Comparison of ENCODE assay signal across 15 cellular contexts in the genomic region with DNA sequence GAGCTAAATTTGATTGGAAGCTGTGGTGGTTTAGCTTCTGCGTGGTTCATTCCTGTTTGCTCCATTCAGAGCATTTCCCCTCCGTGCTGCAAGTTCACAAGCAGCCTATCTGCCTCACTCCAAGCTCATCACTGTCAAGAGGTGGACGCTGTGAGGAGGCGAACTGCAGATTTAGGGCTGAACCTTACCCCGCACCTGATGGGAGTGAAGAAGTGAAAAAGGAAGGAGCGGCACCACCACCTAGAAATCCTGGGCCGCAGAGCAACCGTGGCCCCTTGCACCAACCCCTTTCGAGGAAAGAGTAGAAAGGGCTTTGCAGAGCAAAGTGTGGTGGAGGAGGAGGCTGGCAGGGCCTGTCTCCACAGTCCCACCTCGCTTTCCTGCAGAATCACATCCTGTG.
DNase-seq lines count a peak whose midpoint lies in the region; ATAC-seq and TF ChIP-seq lines count a peak whose summit lies in the region.
"Had no signal": no experiment of that assay in that cellular context is flagged by ENCODE, and none has a peak within 500 bp of the region (broad histone marks: within the 10 kb centered on the region; RNA-seq: fewer than 3 reads in every experiment).

No MANE protein-coding gene starts in this region.

- H3K9me3 Mint-ChIP-seq in GM23338: no peaks in the 10 kb centered on the region
- H3K9me3 Mint-ChIP-seq: CD4-positive, alpha-beta T cell; HFFc6 had no signal

- peak; percentile 42 for ATAC-seq in GM23338
- no peak for ATAC-seq in HG03469 (IDR thresholded peaks at IDR 0.05; ENCODE audit: unreplicated experiment)
- no peak for ATAC-seq in HG02642 (IDR thresholded peaks at IDR 0.05; ENCODE audit: poor library complexity, unreplicated experiment)
- no peak for ATAC-seq in GM21529 (IDR thresholded peaks at IDR 0.05; ENCODE audit: unreplicated experiment)
- ATAC-seq: GM12878 had no signal

- no peak overlapping the region for H3K27ac ChIP-seq in GM23338 (ENCODE audit: low read depth)
- H3K27ac ChIP-seq in Karpas-422 (ENCODE audit: low read length): no peak overlapping the region

- H3K9me3 ChIP-seq in Karpas-422 (ENCODE audit: low read length): no peaks in the 10 kb centered on the region

- no peak for TF ChIP-seq CTCF in GM23338 (conservative IDR thresholded peaks at IDR 0.05; ENCODE audit: low read depth in 2 of 2)

- H3K4me1 ChIP-seq in GM23338 (ENCODE audit: insufficient read depth): peaks cover 11% of the 10 kb centered on the region; the same call in 1 of the 2 replicates
- peaks cover 14% of the 10 kb centered on the region for H3K4me1 ChIP-seq in Karpas-422 (ENCODE audit: low read length)

- H3F3A ChIP-seq in GM23338 (replicated peaks; ENCODE audit: low read depth): no peaks in the 10 kb centered on the region

- H3K4me2 ChIP-seq in GM23338 (0 out of 2 replicates have a peak overlapping the region, but pooled peaks have one; percentile 14), Karpas-422 (ENCODE audit: low read depth, low read length, poor library complexity, severe bottlenecking) (no peak overlapping the region)

- H3K27me3 ChIP-seq in GM23338 (ENCODE audit: insufficient read depth): no peaks in the 10 kb centered on the region
- no peaks in the 10 kb centered on the region for H3K27me3 ChIP-seq in Karpas-422 (ENCODE audit: low read length)

- H3K79me2 ChIP-seq in GM23338 (replicated peaks; ENCODE audit: insufficient read depth): no peaks in the 10 kb centered on the region
- no peaks in the 10 kb centered on the region for H3K79me2 ChIP-seq in Karpas-422 (ENCODE audit: low read length)

- no peak overlapping the region for H3K9ac ChIP-seq in Karpas-422 (ENCODE audit: low read length)

- H4K20me1 ChIP-seq in GM23338 (replicated peaks; ENCODE audit: insufficient read depth) (no peaks in the 10 kb centered on the region), Karpas-422 (ENCODE audit: insufficient read depth, low read depth, low read length) (peaks cover 4% of the 10 kb centered on the region; the same call in 1 of the 2 replicates)

- H3K4me1 Mint-ChIP-seq in GM23338: peaks cover 15% of the 10 kb centered on the region
- H3K4me1 Mint-ChIP-seq: B cell had no signal

- H3K27ac Mint-ChIP-seq in GM23338: no peak overlapping the region
- H3K27ac Mint-ChIP-seq: B cell; CD4-positive, alpha-beta T cell; HFFc6 had no signal

- no peak overlapping the region for H3K4me3 ChIP-seq in GM23338
- no peak overlapping the region for H3K4me3 ChIP-seq in Karpas-422 (ENCODE audit: low read length)
- H3K4me3 ChIP-seq: GM12878 had no signal

- H3K36me3 Mint-ChIP-seq in GM23338 (ENCODE audit: low read depth): no peaks in the 10 kb centered on the region

- no peak overlapping the region for H3K4me3 Mint-ChIP-seq in GM23338
- H3K4me3 Mint-ChIP-seq: B cell; CD4-positive, alpha-beta T cell; HFFc6 had no signal

- DNase-seq in GM23338 (ENCODE audit: low spot score): peak; percentile 4
- DNase-seq in Karpas-422: peak; percentile 40
- peak in 35 of 42 donors; percentile 9 to 84 (median 52) for DNase-seq in head of caudate nucleus
- DNase-seq in renal cortical epithelial cell (ENCODE audit: low read depth): peak; percentile 8
- DNase-seq: Calu3; CD4-positive, alpha-beta T cell; DMS 273 treated with DMSO at 0.1 percent for 48 hours; GOT3; HCEC 1CT; HFFc6 had no signal

- H3K36me3 ChIP-seq in GM23338 (ENCODE audit: insufficient read depth): no peaks in the 10 kb centered on the region
- H3K36me3 ChIP-seq in Karpas-422 (ENCODE audit: insufficient read depth, low read length): no peaks in the 10 kb centered on the region

- no peaks in the 10 kb centered on the region for H3K9me2 ChIP-seq in GM23338 (ENCODE audit: insufficient read depth)
- H3K9me2 ChIP-seq in Karpas-422 (replicated peaks; ENCODE audit: insufficient read depth, low read length): no peaks in the 10 kb centered on the region

- intact Hi-C loops in head of caudate nucleus (cut with DNase I): no loop called here

- H2AFZ ChIP-seq in GM23338 (peak overlapping the region; percentile 18; the same call in 1 of the 2 replicates), Karpas-422 (ENCODE audit: low read length) (no peak overlapping the region)

- H3K27me3 Mint-ChIP-seq in GM23338 (ENCODE audit: insufficient read depth, low read depth, poor library complexity): peaks cover 10% of the 10 kb centered on the region
- H3K27me3 Mint-ChIP-seq: CD4-positive, alpha-beta T cell had no signal

TF ChIP-seq in GM23338, 12 proteins besides CTCF, POLR2A, EP300 and RAD21:
- TF ChIP-seq EZH2phosphoT487 (IDR thresholded peaks at IDR 0.05; ENCODE audit: unreplicated experiment): no peak
- TF ChIP-seq, protein P1, sequence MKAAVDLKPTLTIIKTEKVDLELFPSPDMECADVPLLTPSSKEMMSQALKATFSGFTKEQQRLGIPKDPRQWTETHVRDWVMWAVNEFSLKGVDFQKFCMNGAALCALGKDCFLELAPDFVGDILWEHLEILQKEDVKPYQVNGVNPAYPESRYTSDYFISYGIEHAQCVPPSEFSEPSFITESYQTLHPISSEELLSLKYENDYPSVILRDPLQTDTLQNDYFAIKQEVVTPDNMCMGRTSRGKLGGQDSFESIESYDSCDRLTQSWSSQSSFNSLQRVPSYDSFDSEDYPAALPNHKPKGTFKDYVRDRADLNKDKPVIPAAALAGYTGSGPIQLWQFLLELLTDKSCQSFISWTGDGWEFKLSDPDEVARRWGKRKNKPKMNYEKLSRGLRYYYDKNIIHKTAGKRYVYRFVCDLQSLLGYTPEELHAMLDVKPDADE (IDR thresholded peaks at IDR 0.05): no peak
- no peak for TF ChIP-seq POLR2AphosphoS5 (IDR thresholded peaks at IDR 0.05; ENCODE audit: low read depth)
- TF ChIP-seq CREB1 (CRISPR knock-in tag; IDR thresholded peaks at IDR 0.05; ENCODE audit: low read depth): no peak
- TF ChIP-seq NANOG (IDR thresholded peaks at IDR 0.05; ENCODE audit: borderline replicate concordance): no peak
- TF ChIP-seq, protein P2, sequence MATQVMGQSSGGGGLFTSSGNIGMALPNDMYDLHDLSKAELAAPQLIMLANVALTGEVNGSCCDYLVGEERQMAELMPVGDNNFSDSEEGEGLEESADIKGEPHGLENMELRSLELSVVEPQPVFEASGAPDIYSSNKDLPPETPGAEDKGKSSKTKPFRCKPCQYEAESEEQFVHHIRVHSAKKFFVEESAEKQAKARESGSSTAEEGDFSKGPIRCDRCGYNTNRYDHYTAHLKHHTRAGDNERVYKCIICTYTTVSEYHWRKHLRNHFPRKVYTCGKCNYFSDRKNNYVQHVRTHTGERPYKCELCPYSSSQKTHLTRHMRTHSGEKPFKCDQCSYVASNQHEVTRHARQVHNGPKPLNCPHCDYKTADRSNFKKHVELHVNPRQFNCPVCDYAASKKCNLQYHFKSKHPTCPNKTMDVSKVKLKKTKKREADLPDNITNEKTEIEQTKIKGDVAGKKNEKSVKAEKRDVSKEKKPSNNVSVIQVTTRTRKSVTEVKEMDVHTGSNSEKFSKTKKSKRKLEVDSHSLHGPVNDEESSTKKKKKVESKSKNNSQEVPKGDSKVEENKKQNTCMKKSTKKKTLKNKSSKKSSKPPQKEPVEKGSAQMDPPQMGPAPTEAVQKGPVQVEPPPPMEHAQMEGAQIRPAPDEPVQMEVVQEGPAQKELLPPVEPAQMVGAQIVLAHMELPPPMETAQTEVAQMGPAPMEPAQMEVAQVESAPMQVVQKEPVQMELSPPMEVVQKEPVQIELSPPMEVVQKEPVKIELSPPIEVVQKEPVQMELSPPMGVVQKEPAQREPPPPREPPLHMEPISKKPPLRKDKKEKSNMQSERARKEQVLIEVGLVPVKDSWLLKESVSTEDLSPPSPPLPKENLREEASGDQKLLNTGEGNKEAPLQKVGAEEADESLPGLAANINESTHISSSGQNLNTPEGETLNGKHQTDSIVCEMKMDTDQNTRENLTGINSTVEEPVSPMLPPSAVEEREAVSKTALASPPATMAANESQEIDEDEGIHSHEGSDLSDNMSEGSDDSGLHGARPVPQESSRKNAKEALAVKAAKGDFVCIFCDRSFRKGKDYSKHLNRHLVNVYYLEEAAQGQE (IDR thresholded peaks at IDR 0.05; ENCODE audit: unreplicated experiment): no peak
- no peak for TF ChIP-seq ZNF114 (CRISPR knock-in tag; IDR thresholded peaks at IDR 0.05)
- TF ChIP-seq ZNF331 (CRISPR knock-in tag; IDR thresholded peaks at IDR 0.05; ENCODE audit: low read depth): no peak
